18 cellular contexts compared by ENCODE assay signal in genomic region chr18:56470679-56471345, GRCh38.
DNase-seq lines count a peak whose midpoint lies in the region; ATAC-seq and TF ChIP-seq lines count a peak whose summit lies in the region.
"Had no signal": no experiment of that assay in that cellular context is flagged by ENCODE, and none has a peak within 500 bp of the region (broad histone marks: within the 10 kb centered on the region; RNA-seq: fewer than 3 reads in every experiment).

No MANE protein-coding gene starts in this region.

- TF ChIP-seq EP300 in ovary (IDR thresholded peaks at IDR 0.05): no peak

- DNase-seq in adipocyte (ENCODE audit: low read depth) (no peak), heart right ventricle (peak; percentile 24 to 40), ovary (peak in 4 of 5 donors; percentile 22 to 59 (median 44)), testis (peak; percentile 32), colonic mucosa (no peak)
- DNase-seq in stimulated activated CD4-positive, alpha-beta T cell treated with anti-CD3 and anti-CD28 coated beads, Interleukin-15, amount 100 ng/mL, for 24 hours: no peak
- DNase-seq: CD4-positive, CD25-positive, alpha-beta regulatory T cell; DMS79; HFFc6; KBM-7; NCI-H1092 treated with DMSO at 0.1 percent for 48 hours; NCI-H2029 treated with DMSO at 0.1 percent for 48 hours; NCI-H345; NCI-H524; NCI-H774; NK-92 treated with Interleukin-12 subunit alpha and Interleukin-12 subunit beta, amount 100 ng/mL, for 24 hours; SJCRH30 had no signal

- 41 to 43% methylated on average over 3 of the region's 3 CpGs for WGBS in heart right ventricle, 2 donors
- WGBS in ovary, 3 donors: 8 to 21% (median 14%) methylated on average over 3 of the region's 3 CpGs
- 49 to 52% methylated on average over 3 of the region's 3 CpGs for WGBS in testis, 2 donors

- no peaks in the 10 kb centered on the region for H3K36me3 ChIP-seq in adipocyte (ENCODE audit: control insufficient read depth, insufficient read depth, low read length, severe bottlenecking)
- H3K36me3 ChIP-seq in heart right ventricle: no peaks in the 10 kb centered on the region
- no peaks in the 10 kb centered on the region for H3K36me3 ChIP-seq in ovary
- no peaks in the 10 kb centered on the region for H3K36me3 ChIP-seq in testis (ENCODE audit: low read depth, missing control alignments)
- H3K36me3 ChIP-seq in colonic mucosa: no peaks in the 10 kb centered on the region
- H3K36me3 ChIP-seq: SJCRH30 had no signal

- H3K9me3 ChIP-seq in adipocyte (ENCODE audit: control insufficient read depth, low read length) (peaks cover 1% of the 10 kb centered on the region), heart right ventricle (peaks cover 0 to 6% (median 0%) of the 10 kb centered on the region in 11 donors), ovary (no peaks in the 10 kb centered on the region), testis (no peaks in the 10 kb centered on the region), colonic mucosa (no peaks in the 10 kb centered on the region)
- H3K9me3 ChIP-seq: SJCRH30 had no signal

- TF ChIP-seq CTCF in heart right ventricle (IDR thresholded peaks at IDR 0.05): no peak
- no peak for TF ChIP-seq CTCF in ovary (IDR thresholded peaks at IDR 0.05)
- no peak for TF ChIP-seq CTCF in testis (IDR thresholded peaks at IDR 0.05)
- TF ChIP-seq CTCF in colonic mucosa (IDR thresholded peaks at IDR 0.05): no peak

- H3K27ac ChIP-seq in heart right ventricle: peak overlapping the region in 3 of 10 donors; percentile 7 to 44 (median 31)
- H3K27ac ChIP-seq in ovary: no peak overlapping the region
- H3K27ac ChIP-seq in testis: no peak overlapping the region
- no peak overlapping the region for H3K27ac ChIP-seq in colonic mucosa
- H3K27ac ChIP-seq: SJCRH30 had no signal

- no peak for TF ChIP-seq POLR2A in ovary (IDR thresholded peaks at IDR 0.05)
- no peak for TF ChIP-seq POLR2A in testis (IDR thresholded peaks at IDR 0.05)

- H3K27me3 ChIP-seq in adipocyte (replicated peaks; ENCODE audit: control insufficient read depth, insufficient read depth, low read length) (no peaks in the 10 kb centered on the region), heart right ventricle (no peaks in the 10 kb centered on the region), ovary (no peaks in the 10 kb centered on the region), testis (no peaks in the 10 kb centered on the region), colonic mucosa (no peaks in the 10 kb centered on the region)
- H3K27me3 ChIP-seq: SJCRH30 had no signal

- H3K4me1 ChIP-seq in adipocyte (ENCODE audit: control insufficient read depth, insufficient read depth, low read length) (peaks cover 20% of the 10 kb centered on the region), heart right ventricle (peaks cover 0 to 20% (median 0%) of the 10 kb centered on the region in 9 donors), ovary (ENCODE audit: insufficient read depth) (peaks cover 6% of the 10 kb centered on the region), testis (no peaks in the 10 kb centered on the region), colonic mucosa (no peaks in the 10 kb centered on the region)
- H3K4me1 ChIP-seq: SJCRH30 had no signal

- peak in 7 of 8 donors; percentile 39 to 91 (median 67) for ATAC-seq in heart right ventricle
- no peak for ATAC-seq in HG03108 (IDR thresholded peaks at IDR 0.05; ENCODE audit: unreplicated experiment)

- H3K9ac ChIP-seq in adipocyte (ENCODE audit: low read length) (peak overlapping the region; percentile 43), colonic mucosa (ENCODE audit: low read depth in 2 of 2, low read length in 2 of 2) (no peak overlapping the region)

- intact Hi-C loops in heart right ventricle (cut with DNase I) (no loop called here), ovary (cut with DNase I) (no loop called here), testis (cut with DNase I; ENCODE audit: low total_unique reads) (no loop called here), colonic mucosa (cut with DNase I) (no loop called here)

- H3K4me3 ChIP-seq in adipocyte (ENCODE audit: low read length) (peak overlapping the region; percentile 49), heart right ventricle (no peak overlapping the region), ovary (no peak overlapping the region), testis (no peak overlapping the region), colonic mucosa (no peak overlapping the region)
- H3K4me3 ChIP-seq: SJCRH30 had no signal

Comparison
In these comparisons a context has a peak if more than half of its experiments do, and no peak if none do; other contexts are left out.
1. DNase-seq: peak in heart right ventricle (2 of 2), ovary (4 of 5) and testis (single experiment); none in adipocyte (single experiment), stimulated activated CD4-positive, alpha-beta T cell treated with anti-CD3 and anti-CD28 coated beads, Interleukin-15, amount 100 ng/mL, for 24 hours (single experiment) and colonic mucosa (single experiment).